Comparison of ENCODE assay signal across 8 cellular contexts in genomic region chr6:147201885-147202515, GRCh38. TPM values are rescaled to one million over a fixed set of nuclear protein-coding genes. Genes with fewer than 3 reads are reported as not detected.
DNase-seq lines count a peak whose midpoint lies in the region; ATAC-seq and TF ChIP-seq lines count a peak whose summit lies in the region.

No MANE protein-coding gene starts in this region.

- peak overlapping the region; percentile 92 for H3K4me2 ChIP-seq in smooth muscle cell

- TF ChIP-seq CTCF in adrenal gland (IDR thresholded peaks at IDR 0.05) (no peak), smooth muscle cell (IDR thresholded peaks at IDR 0.05; ENCODE audit: borderline replicate concordance, insufficient read depth, poor library complexity, severe bottlenecking) (no peak)

- no peaks in the 10 kb centered on the region for H3F3A ChIP-seq in smooth muscle cell (ENCODE audit: low read depth)

- no peaks in the 10 kb centered on the region for H3K36me3 ChIP-seq in H7 (replicated peaks; ENCODE audit: control insufficient read depth, insufficient read depth, low read length)
- H3K36me3 ChIP-seq in adrenal gland (replicated peaks in 1 of 2): no peaks in the 10 kb centered on the region
- no peaks in the 10 kb centered on the region for H3K36me3 ChIP-seq in smooth muscle cell (ENCODE audit: low read depth)

- WGBS in adrenal gland, 4 donors: 9 to 14% (median 12%) methylated on average over 16 of the region's 16 CpGs
- WGBS in smooth muscle cell (ENCODE audit: low lambda C conversion rate): 10% methylated on average over 16 of the region's 16 CpGs

- peaks cover 29% of the 10 kb centered on the region for H3K79me2 ChIP-seq in smooth muscle cell (ENCODE audit: low read depth)

- TF ChIP-seq POLR2A in adrenal gland (IDR thresholded peaks at IDR 0.05): no peak

- H3K9ac ChIP-seq in smooth muscle cell (ENCODE audit: low read depth): no peak overlapping the region

- intact Hi-C loops in adrenal gland (cut with DNase I): loop anchor here in 1 of 2 donors (5.0 kb wide), 1 partner anchor 345 kb away; no protein-coding TSS in a partner anchor

- peaks cover 17% of the 10 kb centered on the region for H4K20me1 ChIP-seq in smooth muscle cell (ENCODE audit: low read depth)

- ATAC-seq in HG03342 (IDR thresholded peaks at IDR 0.05; ENCODE audit: unreplicated experiment): no peak

- H3K9me3 ChIP-seq in adrenal gland (replicated peaks in 1 of 3) (no peaks in the 10 kb centered on the region), iPS-18c (ENCODE audit: control insufficient read depth, insufficient read depth, low read length) (no peaks in the 10 kb centered on the region), smooth muscle cell (replicated peaks; ENCODE audit: low read depth) (no peaks in the 10 kb centered on the region)

- H3K4me3 ChIP-seq in H7 (ENCODE audit: insufficient read depth, low read depth, low read length) (peak overlapping the region; percentile 32), adrenal gland (peak overlapping the region in 2 of 4 donors; percentile 42 to 93), iPS-18c (ENCODE audit: insufficient read depth, low read depth, low read length) (peak overlapping the region; percentile 91; the same call in 1 of the 2 replicates), smooth muscle cell (peak overlapping the region; percentile 83)

- H3K27me3 ChIP-seq in H7 (ENCODE audit: control insufficient read depth, insufficient read depth, low read length): no peaks in the 10 kb centered on the region
- no peaks in the 10 kb centered on the region for H3K27me3 ChIP-seq in adrenal gland
- H3K27me3 ChIP-seq in smooth muscle cell (ENCODE audit: low read depth): no peaks in the 10 kb centered on the region

- DNase-seq in DMS53 treated with DMSO at 0.1 percent for 48 hours (lab: John Stamatoyannopoulos, UW; ENCODE audit: unreplicated experiment) (peak; percentile 40), H7 (peak; percentile 12), NCI-H69 (lab: John Stamatoyannopoulos, UW) (peak; percentile 91), adrenal gland (peak; percentile 27 to 62 (median 38)), smooth muscle cell (lab: John Stamatoyannopoulos, UW; ENCODE audit: unreplicated experiment) (no peak), NCI-H226 (no peak)

- H2AFZ ChIP-seq in smooth muscle cell (ENCODE audit: low read depth): peak overlapping the region; percentile 83

- peaks cover 0 to 23% of the 10 kb centered on the region in 2 donors for H3K4me1 ChIP-seq in adrenal gland (replicated peaks in 1 of 2)
- peaks cover 12% of the 10 kb centered on the region for H3K4me1 ChIP-seq in smooth muscle cell (ENCODE audit: low read depth)

- H3K27ac ChIP-seq in adrenal gland: peak overlapping the region in 3 of 5 donors; percentile 55 to 95 (median 95)
- H3K27ac ChIP-seq in smooth muscle cell (ENCODE audit: low read depth): no peak overlapping the region

RNA-seq across cellular contexts. Expression of gene STXBP5, which starts 2.2 kb away (rescaled TPM):
- total RNA-seq in H7 (2014; rRNA removed; shearing (Covaris generic)): 6.9 and 9.1 TPM in 2 replicates
- total RNA-seq in adrenal gland: 10 to 100 TPM; 18.0 to 66.3 (median 30.1) TPM
- 10 to 100 TPM; 22.8 to 40.1 (median 26.5) TPM for polyA plus RNA-seq in adrenal gland
- 25.2 and 34.8 TPM in 2 replicates for total RNA-seq in smooth muscle cell
- polyA plus RNA-seq in smooth muscle cell: 8.8 and 10.0 TPM in 2 replicates

Comparison
In these comparisons a context has a peak if more than half of its experiments do, and no peak if none do; other contexts are left out.
1. DNase-seq: peak in DMS53 treated with DMSO at 0.1 percent for 48 hours (single experiment), H7 (single experiment), NCI-H69 (single experiment) and adrenal gland (7 of 7); none in smooth muscle cell (single experiment) and NCI-H226 (single experiment).